8 cellular contexts compared by ENCODE assay signal in genomic region chr17:18260332-18261145, GRCh38. TPM values are rescaled to one million over a fixed set of nuclear protein-coding genes. Genes with fewer than 3 reads are reported as not detected.
A peak's percentile ranks its signal among the peaks of the same experiment; 100 is the strongest.
DNase-seq lines count a peak whose midpoint lies in the region; ATAC-seq, FAIRE-seq and TF ChIP-seq lines count a peak whose summit lies in the region.

A gene with protein sequence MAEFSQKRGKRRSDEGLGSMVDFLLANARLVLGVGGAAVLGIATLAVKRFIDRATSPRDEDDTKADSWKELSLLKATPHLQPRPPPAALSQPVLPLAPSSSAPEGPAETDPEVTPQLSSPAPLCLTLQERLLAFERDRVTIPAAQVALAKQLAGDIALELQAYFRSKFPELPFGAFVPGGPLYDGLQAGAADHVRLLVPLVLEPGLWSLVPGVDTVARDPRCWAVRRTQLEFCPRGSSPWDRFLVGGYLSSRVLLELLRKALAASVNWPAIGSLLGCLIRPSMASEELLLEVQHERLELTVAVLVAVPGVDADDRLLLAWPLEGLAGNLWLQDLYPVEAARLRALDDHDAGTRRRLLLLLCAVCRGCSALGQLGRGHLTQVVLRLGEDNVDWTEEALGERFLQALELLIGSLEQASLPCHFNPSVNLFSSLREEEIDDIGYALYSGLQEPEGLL (plus strand): TSS chr17:18260662. CDS start chr17:18262721, 2,059 bp downstream.

- peak; percentile 96 for FAIRE-seq in GM12892 (lab: Jason Lieb, UNC)

- ATAC-seq in HG02840 (IDR thresholded peaks at IDR 0.05; ENCODE audit: low FRiP score, unreplicated experiment) (peak; percentile 79), left ventricle myocardium superior (peak; percentile 82)

- TF ChIP-seq POLR2A in GM12892 (IDR thresholded peaks at IDR 0.05; ENCODE audit: low read depth, low read length), result no peak
- TF ChIP-seq POLR2A in prostate gland (IDR thresholded peaks at IDR 0.05), result peak; percentile 56

- DNase-seq in GM12892 (ENCODE audit: insufficient read length) (peak; percentile 99), NCI-H146 treated with DMSO at 0.1 percent for 48 hours (lab: John Stamatoyannopoulos, UW; ENCODE audit: unreplicated experiment) (peak; percentile 91), T-helper 1 cell (peak; percentile 85 to 94 (median 88)), amygdala (lab: John Stamatoyannopoulos, UW) (peak in 55 of 56 donors; percentile 52 to 96 (median 90)), left ventricle myocardium superior (peak; percentile 97), prostate gland (ENCODE audit: low spot score) (peak; percentile 95)

- under 1% methylated on average over 52 of the region's 72 CpGs for WGBS in prostate gland
- WGBS in urinary bladder, result under 1% methylated on average over 72 of the region's 72 CpGs

- H3K4me1 ChIP-seq in prostate gland (replicated peaks) (peaks cover 14% of the 10 kb centered on the region), urinary bladder (ENCODE audit: insufficient read depth) (peaks cover 3% of the 10 kb centered on the region)

- intact Hi-C loops in left ventricle myocardium superior (cut with micrococcal nuclease), result no loop called here
- intact Hi-C loops in prostate gland (cut with DNase I), result no loop called here

- peak in 2 of 4 experiments; percentile 13 to 16 for TF ChIP-seq CTCF in prostate gland (IDR thresholded peaks at IDR 0.05)

- no peaks in the 10 kb centered on the region for H3K27me3 ChIP-seq in prostate gland (replicated peaks; ENCODE audit: insufficient read depth)

- H3K27ac ChIP-seq in prostate gland, result peak within 1 kb of the TSS; percentile 88 to 95
- H3K27ac ChIP-seq in urinary bladder (ENCODE audit: low read depth), result peak within 1 kb of the TSS; percentile 93

- H3K36me3 ChIP-seq in prostate gland (peaks cover 11 to 19% of the 10 kb centered on the region in 2 donors), urinary bladder (ENCODE audit: insufficient read depth) (peaks cover 4% of the 10 kb centered on the region)

- no peaks in the 10 kb centered on the region for H3K9me3 ChIP-seq in prostate gland

- H3K4me3 ChIP-seq in prostate gland (peak within 1 kb of the TSS; percentile 72 to 87), urinary bladder (ENCODE audit: low read depth, low read length) (peak within 1 kb of the TSS; percentile 73)

RNA-seq across cellular contexts. Expression of the gene that starts here (rescaled TPM):
- 3.1 TPM for polyA plus RNA-seq in GM12892 (2012; ENCODE audit: missing spikeins)
- 32.2 TPM for total RNA-seq in left ventricle myocardium superior
- 10 to 100 TPM; 22.3 to 28.7 TPM for total RNA-seq in prostate gland
- total RNA-seq in urinary bladder, result 11.7 TPM
- polyA plus RNA-seq in urinary bladder, result 13.7 TPM

Comparison
In these comparisons a context has a peak if more than half of its experiments do, and no peak if none do; other contexts are left out.
1. Peak in every context shown above with its lines: DNase-seq, ATAC-seq, H3K4me3 ChIP-seq and H3K27ac ChIP-seq.